ENCODE assay signal across 1 cellular context in the genomic region with DNA sequence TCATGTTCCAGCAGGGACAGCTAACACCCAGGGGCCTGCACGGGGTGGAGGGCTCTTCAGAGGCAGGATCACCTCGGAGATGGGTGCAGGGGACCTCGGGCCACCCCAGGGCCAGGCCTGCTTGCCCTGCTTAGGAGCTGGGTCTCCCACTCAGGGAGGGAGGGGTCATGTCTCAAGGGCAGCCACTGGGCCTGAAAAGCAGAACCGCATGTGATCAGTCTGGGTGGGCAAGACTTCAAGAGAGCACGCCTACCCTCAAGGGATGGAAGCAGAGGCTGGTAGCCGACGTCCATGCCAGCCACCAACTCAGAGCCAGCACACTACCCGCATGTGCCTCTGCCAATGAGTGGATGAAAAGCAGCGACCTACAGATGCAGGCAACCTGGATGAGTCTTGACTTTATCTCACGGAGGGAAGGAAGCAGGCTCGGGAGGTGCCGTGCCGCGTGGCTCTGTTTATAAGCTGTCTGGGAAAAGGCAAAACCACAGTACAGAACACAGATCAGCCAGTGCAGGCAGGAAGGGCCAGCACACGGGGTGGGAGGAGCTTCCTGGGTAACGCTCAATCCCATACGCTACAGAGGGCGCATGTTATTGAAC.
TF ChIP-seq lines count a peak whose summit lies in the region.

No MANE protein-coding gene starts in this region.

TF ChIP-seq in HepG2, 621 proteins besides CTCF, POLR2A, EP300 and RAD21 (continued from another document):
- TF ChIP-seq, protein P1, sequence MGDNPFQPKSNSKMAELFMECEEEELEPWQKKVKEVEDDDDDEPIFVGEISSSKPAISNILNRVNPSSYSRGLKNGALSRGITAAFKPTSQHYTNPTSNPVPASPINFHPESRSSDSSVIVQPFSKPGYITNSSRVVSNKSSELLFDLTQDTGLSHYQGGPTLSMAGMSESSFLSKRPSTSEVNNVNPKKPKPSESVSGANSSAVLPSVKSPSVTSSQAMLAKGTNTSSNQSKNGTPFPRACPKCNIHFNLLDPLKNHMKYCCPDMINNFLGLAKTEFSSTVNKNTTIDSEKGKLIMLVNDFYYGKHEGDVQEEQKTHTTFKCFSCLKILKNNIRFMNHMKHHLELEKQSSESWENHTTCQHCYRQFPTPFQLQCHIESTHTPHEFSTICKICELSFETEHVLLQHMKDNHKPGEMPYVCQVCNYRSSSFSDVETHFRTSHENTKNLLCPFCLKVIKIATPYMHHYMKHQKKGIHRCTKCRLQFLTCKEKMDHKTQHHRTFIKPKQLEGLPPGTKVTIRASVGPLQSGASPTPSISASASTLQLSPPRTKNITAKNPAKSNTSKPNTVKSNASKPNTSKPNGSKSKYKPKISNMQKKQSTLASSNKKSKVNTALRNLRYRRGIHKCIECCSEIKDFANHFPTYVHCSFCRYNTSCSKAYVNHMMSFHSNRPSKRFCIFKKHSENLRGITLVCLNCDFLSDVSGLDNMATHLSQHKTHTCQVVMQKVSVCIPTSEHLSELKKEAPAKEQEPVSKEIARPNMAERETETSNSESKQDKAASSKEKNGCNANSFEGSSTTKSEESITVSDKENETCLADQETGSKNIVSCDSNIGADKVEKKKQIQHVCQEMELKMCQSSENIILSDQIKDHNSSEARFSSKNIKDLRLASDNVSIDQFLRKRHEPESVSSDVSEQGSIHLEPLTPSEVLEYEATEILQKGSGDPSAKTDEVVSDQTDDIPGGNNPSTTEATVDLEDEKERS (CRISPR knock-in tag; IDR thresholded peaks at IDR 0.05), result no peak
- no peak for TF ChIP-seq ZNF775 (CRISPR knock-in tag; IDR thresholded peaks at IDR 0.05; ENCODE audit: borderline replicate concordance)
- TF ChIP-seq XRCC5 (optimal IDR thresholded peaks at IDR 0.05; ENCODE audit: low read length), result no peak
- no peak for TF ChIP-seq FOSL2 (CRISPR knock-in tag; IDR thresholded peaks at IDR 0.05)
- TF ChIP-seq, protein P2, sequence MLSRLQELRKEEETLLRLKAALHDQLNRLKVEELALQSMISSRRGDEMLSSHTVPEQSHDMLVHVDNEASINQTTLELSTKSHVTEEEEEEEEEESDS (CRISPR knock-in tag; IDR thresholded peaks at IDR 0.05; ENCODE audit: borderline replicate concordance), result no peak
- TF ChIP-seq ZNF546 (CRISPR knock-in tag; conservative IDR thresholded peaks at IDR 0.05), result no peak
- no peak for TF ChIP-seq SMAD3 (CRISPR knock-in tag; IDR thresholded peaks at IDR 0.05)
- TF ChIP-seq ZMYM3 (CRISPR knock-in tag; IDR thresholded peaks at IDR 0.05), result no peak
- TF ChIP-seq ZNF670 (CRISPR knock-in tag; IDR thresholded peaks at IDR 0.05; ENCODE audit: borderline replicate concordance), result no peak
- no peak for TF ChIP-seq WIZ (CRISPR knock-in tag; IDR thresholded peaks at IDR 0.05)
- TF ChIP-seq, protein P3, sequence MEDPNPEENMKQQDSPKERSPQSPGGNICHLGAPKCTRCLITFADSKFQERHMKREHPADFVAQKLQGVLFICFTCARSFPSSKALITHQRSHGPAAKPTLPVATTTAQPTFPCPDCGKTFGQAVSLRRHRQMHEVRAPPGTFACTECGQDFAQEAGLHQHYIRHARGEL (CRISPR knock-in tag; IDR thresholded peaks at IDR 0.05), result no peak
- TF ChIP-seq, protein P4, sequence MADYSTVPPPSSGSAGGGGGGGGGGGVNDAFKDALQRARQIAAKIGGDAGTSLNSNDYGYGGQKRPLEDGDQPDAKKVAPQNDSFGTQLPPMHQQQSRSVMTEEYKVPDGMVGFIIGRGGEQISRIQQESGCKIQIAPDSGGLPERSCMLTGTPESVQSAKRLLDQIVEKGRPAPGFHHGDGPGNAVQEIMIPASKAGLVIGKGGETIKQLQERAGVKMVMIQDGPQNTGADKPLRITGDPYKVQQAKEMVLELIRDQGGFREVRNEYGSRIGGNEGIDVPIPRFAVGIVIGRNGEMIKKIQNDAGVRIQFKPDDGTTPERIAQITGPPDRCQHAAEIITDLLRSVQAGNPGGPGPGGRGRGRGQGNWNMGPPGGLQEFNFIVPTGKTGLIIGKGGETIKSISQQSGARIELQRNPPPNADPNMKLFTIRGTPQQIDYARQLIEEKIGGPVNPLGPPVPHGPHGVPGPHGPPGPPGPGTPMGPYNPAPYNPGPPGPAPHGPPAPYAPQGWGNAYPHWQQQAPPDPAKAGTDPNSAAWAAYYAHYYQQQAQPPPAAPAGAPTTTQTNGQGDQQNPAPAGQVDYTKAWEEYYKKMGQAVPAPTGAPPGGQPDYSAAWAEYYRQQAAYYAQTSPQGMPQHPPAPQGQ (CRISPR knock-in tag; IDR thresholded peaks at IDR 0.05; ENCODE audit: borderline replicate concordance), result no peak
- no peak for TF ChIP-seq ZNF10 (CRISPR knock-in tag; IDR thresholded peaks at IDR 0.05; ENCODE audit: borderline replicate concordance, low read depth)
- TF ChIP-seq ZNF44 (CRISPR knock-in tag; IDR thresholded peaks at IDR 0.05), result no peak
- no peak for TF ChIP-seq ZNF644 (CRISPR knock-in tag; IDR thresholded peaks at IDR 0.05; ENCODE audit: low read depth)
- TF ChIP-seq NR3C1 (CRISPR knock-in tag; IDR thresholded peaks at IDR 0.05), result no peak
- no peak for TF ChIP-seq NFKB2 (CRISPR knock-in tag; IDR thresholded peaks at IDR 0.05; ENCODE audit: borderline replicate concordance)
- TF ChIP-seq, protein P5, sequence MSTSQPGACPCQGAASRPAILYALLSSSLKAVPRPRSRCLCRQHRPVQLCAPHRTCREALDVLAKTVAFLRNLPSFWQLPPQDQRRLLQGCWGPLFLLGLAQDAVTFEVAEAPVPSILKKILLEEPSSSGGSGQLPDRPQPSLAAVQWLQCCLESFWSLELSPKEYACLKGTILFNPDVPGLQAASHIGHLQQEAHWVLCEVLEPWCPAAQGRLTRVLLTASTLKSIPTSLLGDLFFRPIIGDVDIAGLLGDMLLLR (CRISPR knock-in tag; IDR thresholded peaks at IDR 0.05), result no peak
